ENCODE assay signal across 26 cellular contexts in genomic region chr21:24110846-24111245, GRCh38.
DNase-seq lines count a peak whose midpoint lies in the region; ATAC-seq and TF ChIP-seq lines count a peak whose summit lies in the region.
"Had no signal": no experiment of that assay in that cellular context is flagged by ENCODE, and none has a peak within 500 bp of the region (broad histone marks: within the 10 kb centered on the region; RNA-seq: fewer than 3 reads in every experiment).

No MANE protein-coding gene starts in this region.

- no peaks in the 10 kb centered on the region for H4K20me1 ChIP-seq in IMR-90 (ENCODE audit: insufficient read depth, low read length)

- DNase-seq in AG04449 (ENCODE audit: low read depth, low spot score) (peak; percentile 16), IMR-90 (peak; percentile 77), adipocyte (ENCODE audit: low read depth) (peak; percentile 50), fibroblast of peridontal ligament (ENCODE audit: extremely low read depth) (peak; percentile 15), lower lobe of right lung (no peak), C1 segment of cervical spinal cord (lab: John Stamatoyannopoulos, UW) (no peak)
- no peak for DNase-seq in activated naive CD4-positive, alpha-beta T cell treated with anti-CD3 and anti-CD28 coated beads for 36 hours
- DNase-seq: 8988T; ACHN; CD4-positive, alpha-beta T cell; DMS53; GDM1; NCI-H1092; NCI-H1417 treated with DMSO at 0.1 percent for 48 hours; NCI-H1694 treated with DMSO at 0.1 percent for 48 hours; NCI-H2081 treated with DMSO at 0.1 percent for 48 hours; NCI-H2171; NCI-H226; NCI-H510A; NCI-H69; OCI-M1 had no signal

- H3K4me1 ChIP-seq in IMR-90 (ENCODE audit: control insufficient read depth, insufficient read depth, low read length), result 0 out of 2 replicates have a peak, but pooled peaks cover 2% of the 10 kb centered on the region
- H3K4me1 ChIP-seq in adipocyte (ENCODE audit: control insufficient read depth, insufficient read depth, low read length), result no peaks in the 10 kb centered on the region
- no peaks in the 10 kb centered on the region for H3K4me1 ChIP-seq in lower lobe of right lung

- H3K27me3 ChIP-seq in IMR-90 (ENCODE audit: control insufficient read depth, insufficient read depth, low read length) (no peaks in the 10 kb centered on the region), adipocyte (replicated peaks; ENCODE audit: control insufficient read depth, insufficient read depth, low read length) (no peaks in the 10 kb centered on the region), lower lobe of right lung (ENCODE audit: low read depth) (no peaks in the 10 kb centered on the region)

- H3K9ac ChIP-seq in IMR-90 (ENCODE audit: low read depth, low read length) (no peak overlapping the region), adipocyte (ENCODE audit: low read length) (no peak overlapping the region)
- H3K9ac ChIP-seq: KMS-11 had no signal

- H2BK120ac ChIP-seq in IMR-90 (ENCODE audit: low read depth, low read length), result peak overlapping the region; percentile 83

- no peak overlapping the region for H2BK5ac ChIP-seq in IMR-90 (ENCODE audit: low read depth, low read length, poor library complexity, severe bottlenecking)

- H3K18ac ChIP-seq in IMR-90 (ENCODE audit: low read depth, low read length), result no peak overlapping the region

- dilution Hi-C loops in IMR-90 (cut with HindIII; ENCODE audit: low sequenced_read_pairs, unreplicated experiment), result no loop called here

- no peaks in the 10 kb centered on the region for H3K9me3 Mint-ChIP-seq in activated naive CD4-positive, alpha-beta T cell treated with anti-CD3 and anti-CD28 coated beads for 36 hours
- H3K9me3 Mint-ChIP-seq: CD4-positive, alpha-beta T cell; IgD-negative memory B cell had no signal

- BruUV-seq in IMR-90 (replicated peaks; lab: Mats Ljungman, UMichigan), result no TSS peak

- H3K9me1 ChIP-seq in IMR-90 (ENCODE audit: insufficient read depth, low read length), result no peaks in the 10 kb centered on the region

- no peaks in the 10 kb centered on the region for H3K9me3 ChIP-seq in IMR-90 (ENCODE audit: control insufficient read depth, insufficient read depth, low read length)
- H3K9me3 ChIP-seq in adipocyte (ENCODE audit: control insufficient read depth, low read length), result no peaks in the 10 kb centered on the region
- H3K9me3 ChIP-seq in lower lobe of right lung, result no peaks in the 10 kb centered on the region

- H3K4me3 ChIP-seq in AG04449 (ENCODE audit: low read depth, low read length), result no peak overlapping the region
- H3K4me3 ChIP-seq in IMR-90 (ENCODE audit: insufficient read depth, low read depth, low read length), result no peak overlapping the region
- no peak overlapping the region for H3K4me3 ChIP-seq in adipocyte (ENCODE audit: low read length)
- no peak overlapping the region for H3K4me3 ChIP-seq in lower lobe of right lung
- H3K4me3 ChIP-seq: GM12878 had no signal

- in situ Hi-C loops in IMR-90 (cut with MboI; ENCODE audit: low sequenced_read_pairs), result loop anchor here (10.0 kb wide), 1 partner anchor 394 kb away; no protein-coding TSS in a partner anchor

- H3K36me3 ChIP-seq in IMR-90 (ENCODE audit: control insufficient read depth, insufficient read depth, low read length), result no peaks in the 10 kb centered on the region
- no peaks in the 10 kb centered on the region for H3K36me3 ChIP-seq in adipocyte (ENCODE audit: control insufficient read depth, insufficient read depth, low read length, severe bottlenecking)
- H3K36me3 ChIP-seq in lower lobe of right lung, result no peaks in the 10 kb centered on the region

- H3K4me1 Mint-ChIP-seq in activated naive CD4-positive, alpha-beta T cell treated with anti-CD3 and anti-CD28 coated beads for 36 hours (ENCODE audit: low read depth), result no peaks in the 10 kb centered on the region
- H3K4me1 Mint-ChIP-seq: IgD-negative memory B cell had no signal

- H3K14ac ChIP-seq in IMR-90 (replicated peaks; ENCODE audit: low read depth, low read length), result peak overlapping the region; percentile 66; the same call in 1 of the 2 replicates

- no peak for TF ChIP-seq RAD21 in IMR-90 (IDR thresholded peaks at IDR 0.05; ENCODE audit: low read length)

- peak overlapping the region; percentile 33 for H2AFZ ChIP-seq in IMR-90 (replicated peaks; ENCODE audit: low read length, poor library complexity)

- H2BK20ac ChIP-seq in IMR-90 (ENCODE audit: low read depth, low read length), result peak overlapping the region; percentile 87

- ATAC-seq in IMR-90 (ENCODE audit: low read depth), result peak; percentile 75
- no peak for ATAC-seq in lower lobe of right lung
- ATAC-seq in GM21717 (IDR thresholded peaks at IDR 0.05; ENCODE audit: unreplicated experiment), result no peak
- ATAC-seq: GM12878, HCT116 had no signal

- H4K91ac ChIP-seq in IMR-90 (ENCODE audit: insufficient read depth, low read depth, low read length), result peak overlapping the region; percentile 41; the same call in 1 of the 2 replicates

- peak overlapping the region; percentile 88; the same call in 1 of the 2 replicates for H3K23ac ChIP-seq in IMR-90 (ENCODE audit: low read depth, low read length)

- no peak overlapping the region for H3K27ac ChIP-seq in IMR-90 (ENCODE audit: insufficient read depth, low read length)
- no peak overlapping the region for H3K27ac ChIP-seq in lower lobe of right lung
- H3K27ac ChIP-seq: KMS-11 had no signal

- POLR2A ChIA-PET in AG04449 (lab: Yijun Ruan, JAX), result no interaction called here
- POLR2A ChIA-PET in IMR-90 (lab: Charles Lee; ENCODE audit: unreplicated experiment), result no interaction called here

- H2AK5ac ChIP-seq in IMR-90 (ENCODE audit: low read depth, low read length), result no peak overlapping the region

- no peaks in the 10 kb centered on the region for H3K79me1 ChIP-seq in IMR-90 (ENCODE audit: low read depth in 1 of 2, low read length in 2 of 2)

- peak overlapping the region; percentile 61 for H2AK9ac ChIP-seq in IMR-90 (replicated peaks; ENCODE audit: low read depth, low read length, poor library complexity)

- H3K27me3 Mint-ChIP-seq in activated naive CD4-positive, alpha-beta T cell treated with anti-CD3 and anti-CD28 coated beads for 36 hours (ENCODE audit: low read depth), result no peaks in the 10 kb centered on the region
- H3K27me3 Mint-ChIP-seq: CD4-positive, alpha-beta T cell; IgD-negative memory B cell had no signal

- CTCF ChIA-PET in AG04449 (lab: Yijun Ruan, JAX), result interaction anchor here (1.1 kb wide), 1 partner anchor 38 kb away, joined by 3 read pairs; no protein-coding TSS in a partner anchor
- CTCF ChIA-PET in IMR-90 (lab: Yijun Ruan, JAX), result no interaction called here
- CTCF ChIA-PET in activated naive CD4-positive, alpha-beta T cell treated with anti-CD3 and anti-CD28 coated beads for 36 hours (lab: Charles Lee), result no interaction called here

- intact Hi-C loops in IMR-90 (cut with micrococcal nuclease), result loop anchor here (10.0 kb wide), 2 partner anchors 1224 to 1274 kb away; no protein-coding TSS in a partner anchor
- intact Hi-C loops in lower lobe of right lung (cut with DNase I), result no loop called here
- intact Hi-C loops in activated naive CD4-positive, alpha-beta T cell treated with anti-CD3 and anti-CD28 coated beads for 36 hours (cut with micrococcal nuclease), result loop anchor here (10.0 kb wide), 1 partner anchor 404 kb away; no protein-coding TSS in a partner anchor

- no peak overlapping the region for H4K5ac ChIP-seq in IMR-90 (ENCODE audit: low read depth, low read length)

- no peak overlapping the region for H2BK15ac ChIP-seq in IMR-90 (ENCODE audit: low read depth, low read length)

- no peak overlapping the region for H3K27ac Mint-ChIP-seq in activated naive CD4-positive, alpha-beta T cell treated with anti-CD3 and anti-CD28 coated beads for 36 hours
- H3K27ac Mint-ChIP-seq: CD4-positive, alpha-beta T cell; IgD-negative memory B cell had no signal

- H3K4me3 Mint-ChIP-seq in activated naive CD4-positive, alpha-beta T cell treated with anti-CD3 and anti-CD28 coated beads for 36 hours, result no peak overlapping the region
- H3K4me3 Mint-ChIP-seq: CD4-positive, alpha-beta T cell; IgD-negative memory B cell had no signal

- H3K4me2 ChIP-seq in IMR-90 (ENCODE audit: low read depth, low read length), result no peak overlapping the region
- H3K4me2 ChIP-seq: KMS-11 had no signal

- peak overlapping the region; percentile 40 for H3K4ac ChIP-seq in IMR-90 (ENCODE audit: low read depth, low read length)

- H3K36me3 Mint-ChIP-seq in activated naive CD4-positive, alpha-beta T cell treated with anti-CD3 and anti-CD28 coated beads for 36 hours (ENCODE audit: low read depth), result no peaks in the 10 kb centered on the region
- H3K36me3 Mint-ChIP-seq: IgD-negative memory B cell had no signal

- TF ChIP-seq CTCF in AG04449 (IDR thresholded peaks at IDR 0.05; ENCODE audit: insufficient read depth, low read length, missing control alignments) (no peak), IMR-90 (conservative IDR thresholded peaks at IDR 0.05; ENCODE audit: low read depth, low read length) (no peak), lower lobe of right lung (IDR thresholded peaks at IDR 0.05) (no peak)

- peak overlapping the region in 1 of 2 experiments; percentile 74; a peak in 1 of 4 replicates for H4K8ac ChIP-seq in IMR-90 (ENCODE audit: low read depth in 2 of 2, low read length in 2 of 2)

- TF ChIP-seq POLR2A in IMR-90 (IDR thresholded peaks at IDR 0.05; ENCODE audit: low read depth, low read length), result no peak

- peak overlapping the region; percentile 15; the same call in 1 of the 2 replicates for H3K56ac ChIP-seq in IMR-90 (ENCODE audit: extremely low read depth, insufficient read depth, low read length)

TF ChIP-seq in IMR-90, 13 proteins besides CTCF, POLR2A, EP300 and RAD21 (continues in another document):
- TF ChIP-seq ELK1 (IDR thresholded peaks at IDR 0.05; ENCODE audit: borderline replicate concordance, low read depth, low read length) (no peak), BHLHE40 (IDR thresholded peaks at IDR 0.05; ENCODE audit: low read depth, low read length) (no peak), RFX5 (IDR thresholded peaks at IDR 0.05; ENCODE audit: low read depth, low read length) (no peak), CEBPB (IDR thresholded peaks at IDR 0.05; ENCODE audit: low read depth, low read length) (no peak), CHD1 (IDR thresholded peaks at IDR 0.05; ENCODE audit: low read depth, low read length) (no peak)

Comparison
In these comparisons a context has a peak if more than half of its experiments do, and no peak if none do; other contexts are left out.
1. DNase-seq: peak in AG04449 (single experiment), IMR-90 (single experiment), adipocyte (single experiment) and fibroblast of peridontal ligament (single experiment); none in lower lobe of right lung (single experiment), activated naive CD4-positive, alpha-beta T cell treated with anti-CD3 and anti-CD28 coated beads for 36 hours (single experiment) and C1 segment of cervical spinal cord (0 of 14).